Comparison of ENCODE assay signal across 3 cellular contexts in genomic region chr10:71920146-71920539, GRCh38. TPM values are rescaled to one million over a fixed set of nuclear protein-coding genes. Genes with fewer than 3 reads are reported as not detected.
"Had no signal": no experiment of that assay in that cellular context is flagged by ENCODE, and none has a peak within 500 bp of the region (broad histone marks: within the 10 kb centered on the region; RNA-seq: fewer than 3 reads in every experiment).

No MANE protein-coding gene starts in this region.

RNA-seq across cellular contexts. Expression of gene CHST3, which starts 44.1 kb away (rescaled TPM):
- total RNA-seq: activated CD8-positive, alpha-beta T cell treated with anti-CD3 and anti-CD28 coated beads, Interleukin-2, amount 10 ng/mL, durations not matched to agents 7 days and 5 days; activated naive CD8-positive, alpha-beta T cell treated with anti-CD3 and anti-CD28 coated beads, Interleukin-2, amount 10 ng/mL, durations not matched to agents 7 days and 5 days had no signal
- polyA plus RNA-seq: naive thymus-derived CD4-positive, alpha-beta T cell had no signal
